8 cellular contexts compared by ENCODE assay signal in genomic region chr16:21158208-21159110, GRCh38. TPM values are rescaled to one million over a fixed set of nuclear protein-coding genes. Genes with fewer than 3 reads are reported as not detected.
A peak's percentile ranks its signal among the peaks of the same experiment; 100 is the strongest.
DNase-seq lines count a peak whose midpoint lies in the region; ATAC-seq, FAIRE-seq and TF ChIP-seq lines count a peak whose summit lies in the region.

Gene LDAF1 (plus strand): TSS chr16:21158674. CDS start chr16:21161183, 2,509 bp downstream.

- no peaks in the 10 kb centered on the region for H3K36me3 ChIP-seq in left lung

- H3K4me3 ChIP-seq in left lung, result peak within 1 kb of the TSS; percentile 64 to 69

- no peaks in the 10 kb centered on the region for H3K27me3 ChIP-seq in left lung

- peak; percentile 58 for DNase-seq in 8988T
- DNase-seq in GM18507 (ENCODE audit: extremely low spot score, insufficient read length, low read depth), result peak; percentile 74
- peak; percentile 69 for DNase-seq in NCI-H510A (lab: John Stamatoyannopoulos, UW)
- peak; percentile 88 for DNase-seq in activated CD4-positive, alpha-beta T cell treated with anti-CD3 and anti-CD28 coated beads for 48 hours
- DNase-seq in dedifferentiated amniotic fluid mesenchymal stem cell (ENCODE audit: extremely low spot score), result peak; percentile 70
- DNase-seq in left lung, result peak; percentile 89 to 99
- peak; percentile 66 for DNase-seq in stimulated activated CD4-positive, alpha-beta T cell treated with anti-CD3 and anti-CD28 coated beads, Interleukin-2, amount 100 ng/mL, for 4 hours (ENCODE audit: low read depth)

- peak within 1 kb of the TSS; percentile 69 to 76 for H3K27ac ChIP-seq in left lung

- peak; percentile 83 for ATAC-seq in HG03045 (IDR thresholded peaks at IDR 0.05; ENCODE audit: unreplicated experiment)
- peak; percentile 96 for ATAC-seq in left lung

- TF ChIP-seq CTCF in left lung (IDR thresholded peaks at IDR 0.05), result no peak

- H3K9me3 ChIP-seq in left lung, result no peaks in the 10 kb centered on the region

- intact Hi-C loops in left lung (cut with DNase I), result no loop called here

- peaks cover 11 to 45% of the 10 kb centered on the region in 2 donors for H3K4me1 ChIP-seq in left lung

- FAIRE-seq in GM18507 (lab: Jason Lieb, UNC), result peak; percentile 82

RNA-seq across cellular contexts. Expression of gene LDAF1, which starts in this region (rescaled TPM):
- total RNA-seq in left lung, result 10 to 100 TPM; 27.9 to 36.9 TPM

Comparison
In these comparisons a context has a peak if more than half of its experiments do, and no peak if none do; other contexts are left out.
1. Peak in every context shown above with its lines: DNase-seq, ATAC-seq, H3K4me3 ChIP-seq and H3K27ac ChIP-seq.